In the genomic region with DNA sequence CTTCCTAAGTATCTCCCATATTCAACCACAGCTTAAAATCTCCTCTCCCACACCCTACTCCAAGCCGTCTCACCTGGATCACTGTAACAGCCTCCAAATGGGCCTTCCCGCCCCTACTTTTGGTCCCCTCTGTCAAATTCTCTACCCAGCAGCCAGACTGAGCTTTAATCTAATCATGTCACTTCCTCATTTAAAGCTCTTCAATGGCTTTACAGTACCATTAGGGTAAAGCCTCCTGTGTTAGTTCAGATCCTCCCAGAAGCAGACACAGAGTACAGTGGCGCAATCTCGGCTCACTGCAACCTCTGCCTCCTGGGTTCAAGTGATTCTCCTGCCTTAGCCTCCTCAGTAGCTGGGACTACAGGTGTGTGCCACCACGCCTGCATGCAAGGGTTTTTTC, we compare ENCODE assay signal across 22 cellular contexts. TPM values are rescaled to one million over a fixed set of nuclear protein-coding genes. Genes with fewer than 3 reads are reported as not detected.
DNase-seq lines count a peak whose midpoint lies in the region; ATAC-seq, FAIRE-seq and TF ChIP-seq lines count a peak whose summit lies in the region.
"Had no signal": no experiment of that assay in that cellular context is flagged by ENCODE, and none has a peak within 500 bp of the region (broad histone marks: within the 10 kb centered on the region; RNA-seq: fewer than 3 reads in every experiment).

No MANE protein-coding gene starts in this region.

- no peaks in the 10 kb centered on the region for H3K36me3 Mint-ChIP-seq in naive thymus-derived CD4-positive, alpha-beta T cell
- H3K36me3 Mint-ChIP-seq in activated T-helper 1 cell treated with anti-CD3 and anti-CD28 coated beads, Interleukin-12 subunit alpha, Interleukin-12 subunit beta, Interleukin-2, Interleukin-4 antibody, amounts not matched to agents 30 ng/mL and 10 ng/mL and 1 ng/mL, durations not matched to agents 14 hours and 24 hours and 36 hours (ENCODE audit: low read depth) = peaks cover 2% of the 10 kb centered on the region
- H3K36me3 Mint-ChIP-seq: CD4-positive, CD25-positive, alpha-beta regulatory T cell had no signal

- H3K9ac ChIP-seq in GM12878 (ENCODE audit: control insufficient read depth, insufficient read depth, low read length) = no peak overlapping the region

- POLR2A ChIA-PET in GM12878 (lab: Charles Lee) = interaction anchor here (0.5 to 2.0 kb wide), 7 partner anchors 23 to 121 kb away, joined by 3 to 6 read pairs (median 4); no protein-coding TSS in a partner anchor
- POLR2A ChIA-PET in naive thymus-derived CD4-positive, alpha-beta T cell (lab: Charles Lee) = interaction anchor here (0.5 to 2.0 kb wide), 7 partner anchors 13 to 366 kb away, joined by 3 to 7 read pairs (median 4); partner anchors contain the start of gene ITPKB

- H3K79me2 ChIP-seq in GM12878 (ENCODE audit: control insufficient read depth, insufficient read depth, low read length) = no peaks in the 10 kb centered on the region

- no peak for TF ChIP-seq CTCF in GM12878 (IDR thresholded peaks at IDR 0.05 in 2 of 3, conservative IDR thresholded peaks at IDR 0.05 in 1 of 3; ENCODE audit: control insufficient read depth in 2 of 3, extremely low read depth in 1 of 3, insufficient read depth in 1 of 3, low read depth in 3 of 3, low read length in 3 of 3)

- H3K27ac Mint-ChIP-seq in naive thymus-derived CD4-positive, alpha-beta T cell = peak overlapping the region in 8 of 9 donors; percentile 0 to 72 (median 12)
- no peak overlapping the region for H3K27ac Mint-ChIP-seq in activated T-helper 1 cell treated with anti-CD3 and anti-CD28 coated beads, Interleukin-12 subunit alpha, Interleukin-12 subunit beta, Interleukin-2, Interleukin-4 antibody, amounts not matched to agents 30 ng/mL and 10 ng/mL and 1 ng/mL, durations not matched to agents 14 hours and 24 hours and 36 hours
- H3K27ac Mint-ChIP-seq: activated B cell treated with CpG ODN at 0.5 μM for 24 hours, T-helper 17 cell had no signal

- 86% methylated on average over 5 of the region's 5 CpGs for WGBS in GM12878 (ENCODE audit: insufficient coverage, insufficient replicate concordance, low lambda C conversion rate, missing lambda C conversion rate)

- no peaks in the 10 kb centered on the region for H3K36me3 ChIP-seq in GM12878 (ENCODE audit: control insufficient read depth in 2 of 2, insufficient read depth in 2 of 2, low read length in 1 of 2)
- no peaks in the 10 kb centered on the region for H3K36me3 ChIP-seq in naive thymus-derived CD4-positive, alpha-beta T cell (ENCODE audit: control insufficient read depth in 2 of 3, insufficient read depth in 3 of 3, low read length in 3 of 3)
- H3K36me3 ChIP-seq: breast epithelium, gastrocnemius medialis, neutrophil had no signal

- no peaks in the 10 kb centered on the region for H3K9me3 Mint-ChIP-seq in naive thymus-derived CD4-positive, alpha-beta T cell
- H3K9me3 Mint-ChIP-seq in activated T-helper 1 cell treated with anti-CD3 and anti-CD28 coated beads, Interleukin-12 subunit alpha, Interleukin-12 subunit beta, Interleukin-2, Interleukin-4 antibody, amounts not matched to agents 30 ng/mL and 10 ng/mL and 1 ng/mL, durations not matched to agents 14 hours and 24 hours and 36 hours = no peaks in the 10 kb centered on the region
- H3K9me3 Mint-ChIP-seq: activated B cell treated with CpG ODN at 0.5 μM for 24 hours had no signal

- CTCF ChIA-PET in GM12878 (lab: Yijun Ruan, JAX) = interaction anchor here (0.9 to 6.9 kb wide), 12 partner anchors 9 to 198 kb away, joined by 3 to 112 read pairs (median 4); no protein-coding TSS in a partner anchor
- CTCF ChIA-PET in naive thymus-derived CD4-positive, alpha-beta T cell (lab: Charles Lee) = interaction anchor here (1.5 to 7.7 kb wide), 4 partner anchors 85 to 197 kb away, joined by 3 to 60 read pairs (median 6); partner anchors contain the start of gene ITPKB

- no peak for TF ChIP-seq EP300 in GM12878 (IDR thresholded peaks at IDR 0.05; ENCODE audit: borderline replicate concordance in 1 of 2, control insufficient read depth in 1 of 2, low read depth in 2 of 2, low read length in 2 of 2)

- H4K20me1 ChIP-seq in GM12878 (ENCODE audit: control insufficient read depth, insufficient read depth) = no peaks in the 10 kb centered on the region

- in situ Hi-C loops in GM12878 (cut with MboI) = loop anchor here (10.0 kb wide), 1 partner anchor 89 kb away; the partner anchor contains the start of gene ITPKB

- H3K4me2 ChIP-seq in GM12878 (ENCODE audit: control insufficient read depth, insufficient read depth) = no peak overlapping the region

- no peak overlapping the region for H3K4me3 Mint-ChIP-seq in naive thymus-derived CD4-positive, alpha-beta T cell
- no peak overlapping the region for H3K4me3 Mint-ChIP-seq in activated T-helper 1 cell treated with anti-CD3 and anti-CD28 coated beads, Interleukin-12 subunit alpha, Interleukin-12 subunit beta, Interleukin-2, Interleukin-4 antibody, amounts not matched to agents 30 ng/mL and 10 ng/mL and 1 ng/mL, durations not matched to agents 14 hours and 24 hours and 36 hours
- H3K4me3 Mint-ChIP-seq: activated B cell treated with CpG ODN at 0.5 μM for 24 hours; CD4-positive, CD25-positive, alpha-beta regulatory T cell; T-helper 17 cell had no signal

- BruUV-seq in GM12878 (replicated peaks; lab: Mats Ljungman, UMichigan) = no TSS peak

- ATAC-seq in GM12878 = no peak
- ATAC-seq in naive thymus-derived CD4-positive, alpha-beta T cell = no peak
- ATAC-seq in HG03280 (IDR thresholded peaks at IDR 0.05; ENCODE audit: unreplicated experiment) = no peak
- no peak for ATAC-seq in HG03039 (IDR thresholded peaks at IDR 0.05; ENCODE audit: unreplicated experiment)
- ATAC-seq: gastrocnemius medialis, left colon, T-helper 17 cell had no signal

- peaks cover 31% of the 10 kb centered on the region for H3K4me1 ChIP-seq in GM12878 (ENCODE audit: control insufficient read depth, insufficient read depth, low read length)
- peaks cover 9 to 11% of the 10 kb centered on the region in 2 donors for H3K4me1 ChIP-seq in naive thymus-derived CD4-positive, alpha-beta T cell (ENCODE audit: control insufficient read depth in 2 of 2, insufficient read depth in 2 of 2, low read length in 2 of 2)

- H3K9me3 ChIP-seq in GM12878 (replicated peaks; ENCODE audit: control insufficient read depth, insufficient read depth, low read length) = no peaks in the 10 kb centered on the region
- H3K9me3 ChIP-seq in naive thymus-derived CD4-positive, alpha-beta T cell (ENCODE audit: control insufficient read depth in 2 of 3, low read length in 3 of 3) = no peaks in the 10 kb centered on the region
- H3K9me3 ChIP-seq: breast epithelium, gastrocnemius medialis, neutrophil, testis had no signal

- no peak overlapping the region for H3K4me3 ChIP-seq in GM12878
- H3K4me3 ChIP-seq in naive thymus-derived CD4-positive, alpha-beta T cell (ENCODE audit: low read length) = no peak overlapping the region
- H3K4me3 ChIP-seq: breast epithelium, gastrocnemius medialis, testis had no signal

- H2AFZ ChIP-seq in GM12878 (ENCODE audit: control insufficient read depth, low read depth, low read length) = no peak overlapping the region

- intact Hi-C loops in GM12878 (cut with micrococcal nuclease; ENCODE audit: unreplicated experiment) = loop anchor here (2.0 kb wide), 2 partner anchors 35 to 91 kb away; no protein-coding TSS in a partner anchor
- intact Hi-C loops in naive thymus-derived CD4-positive, alpha-beta T cell (cut with micrococcal nuclease) = no loop called here
- intact Hi-C loops in activated T-helper 1 cell treated with anti-CD3 and anti-CD28 coated beads, Interleukin-12 subunit alpha, Interleukin-12 subunit beta, Interleukin-2, Interleukin-4 antibody, amounts not matched to agents 30 ng/mL and 10 ng/mL and 1 ng/mL, durations not matched to agents 14 hours and 24 hours and 36 hours (cut with micrococcal nuclease) = no loop called here

- RAD21 ChIA-PET in GM12878 (lab: Charles Lee; ENCODE audit: unreplicated experiment) = interaction anchor here (1.0 to 5.3 kb wide), 14 partner anchors 13 to 190 kb away, joined by 3 to 42 read pairs (median 8); partner anchors contain the start of gene ITPKB

- no peak overlapping the region for H3K27ac ChIP-seq in GM12878 (ENCODE audit: control insufficient read depth, insufficient read depth)
- no peak overlapping the region for H3K27ac ChIP-seq in naive thymus-derived CD4-positive, alpha-beta T cell (ENCODE audit: low read depth, low read length)
- H3K27ac ChIP-seq: neutrophil, testis had no signal

- no peaks in the 10 kb centered on the region for H3K27me3 ChIP-seq in GM12878 (replicated peaks in 1 of 2; ENCODE audit: control insufficient read depth in 2 of 2, insufficient read depth in 2 of 2, low read length in 1 of 2)
- H3K27me3 ChIP-seq in naive thymus-derived CD4-positive, alpha-beta T cell (ENCODE audit: control insufficient read depth in 2 of 2, insufficient read depth in 2 of 2, low read length in 2 of 2) = no peaks in the 10 kb centered on the region
- H3K27me3 ChIP-seq: breast epithelium, gastrocnemius medialis, neutrophil, testis had no signal

- H3K4me1 Mint-ChIP-seq in naive thymus-derived CD4-positive, alpha-beta T cell = peaks cover 22 to 54% (median 46%) of the 10 kb centered on the region in 7 donors
- H3K4me1 Mint-ChIP-seq in activated T-helper 1 cell treated with anti-CD3 and anti-CD28 coated beads, Interleukin-12 subunit alpha, Interleukin-12 subunit beta, Interleukin-2, Interleukin-4 antibody, amounts not matched to agents 30 ng/mL and 10 ng/mL and 1 ng/mL, durations not matched to agents 14 hours and 24 hours and 36 hours (ENCODE audit: low read depth) = peaks cover 26% of the 10 kb centered on the region

- SMC1A ChIA-PET in GM12878 (lab: Charles Lee; ENCODE audit: uncharacterized antibody, unreplicated experiment) = interaction anchor here (0.7 to 7.7 kb wide), 19 partner anchors 9 to 513 kb away, joined by 3 to 86 read pairs (median 4); partner anchors contain the start of gene ITPKB

- no peak for DNase-seq in GM12891 (ENCODE audit: insufficient read length, low spot score)
- peak; percentile 56 for DNase-seq in NOMO-1 treated with DMSO at 0.1 percent for 48 hours (lab: John Stamatoyannopoulos, UW; ENCODE audit: unreplicated experiment)
- DNase-seq in GM12878 (ENCODE audit: low read depth, low spot score) = no peak
- DNase-seq in naive thymus-derived CD4-positive, alpha-beta T cell = peak in 2 of 9 donors; percentile 22 to 28
- no peak for DNase-seq in NCI-H1048 (lab: John Stamatoyannopoulos, UW)
- DNase-seq in activated T-helper 1 cell treated with anti-CD3 and anti-CD28 coated beads, Interleukin-12 subunit alpha, Interleukin-12 subunit beta, Interleukin-2, Interleukin-4 antibody, amounts not matched to agents 30 ng/mL and 10 ng/mL and 1 ng/mL, durations not matched to agents 14 hours and 24 hours and 36 hours (ENCODE audit: low spot score) = no peak
- DNase-seq: activated B cell treated with CpG ODN at 0.5 μM for 24 hours; activated T-cell treated with anti-CD3 and anti-CD28 coated beads, Interleukin-2, amount 50 U/mL, for 48 hours; CD4-positive, CD25-positive, alpha-beta regulatory T cell; DMS53; gastrocnemius medialis; HCEC 1CT; left colon; NCI-H1105; NCI-H2081 treated with DMSO at 0.1 percent for 48 hours; SHP77; T-helper 17 cell; testis had no signal

- FAIRE-seq in GM12891 (lab: Jason Lieb, UNC) = no peak
- FAIRE-seq in GM12878 (lab: Jason Lieb, UNC) = no peak

- no peak for TF ChIP-seq RAD21 in GM12878 (IDR thresholded peaks at IDR 0.05; ENCODE audit: insufficient read depth, low read depth, low read length)

- TF ChIP-seq POLR2A in GM12891 (IDR thresholded peaks at IDR 0.05; ENCODE audit: low read depth, low read length) (no peak), GM12878 (IDR thresholded peaks at IDR 0.05; ENCODE audit: low read depth, low read length) (no peak)

- H3K27me3 Mint-ChIP-seq in naive thymus-derived CD4-positive, alpha-beta T cell = peaks cover 0 to 3% (median 0%) of the 10 kb centered on the region in 5 donors
- H3K27me3 Mint-ChIP-seq in activated T-helper 1 cell treated with anti-CD3 and anti-CD28 coated beads, Interleukin-12 subunit alpha, Interleukin-12 subunit beta, Interleukin-2, Interleukin-4 antibody, amounts not matched to agents 30 ng/mL and 10 ng/mL and 1 ng/mL, durations not matched to agents 14 hours and 24 hours and 36 hours (ENCODE audit: insufficient read depth) = no peaks in the 10 kb centered on the region
- H3K27me3 Mint-ChIP-seq: activated B cell treated with CpG ODN at 0.5 μM for 24 hours, T-helper 17 cell had no signal

RNA-seq across cellular contexts. Expression of gene PSEN2, which starts 46.8 kb away (rescaled TPM):
- polyA plus RNA-seq in GM12891 (2012; ENCODE audit: low read depth, missing spikeins) = 2.9 TPM
- 10.3 and 11.9 TPM in 2 replicates for total RNA-seq in GM12878 (2013; cell fraction: nucleolus; rRNA removed)
- 13.0 and 13.2 TPM in 2 replicates for total RNA-seq in GM12878 (2014; rRNA removed)
- 5.7 and 6.7 TPM in 2 replicates for total RNA-seq in GM12878 (2014; rRNA removed; fragmentation: Illumina TruSeq; extraction: Trizol)
- total RNA-seq in GM12878 (2021) = 8.2 and 11.0 TPM in 2 replicates
- polyA plus RNA-seq in GM12878 (2011; ENCODE audit: low read depth) = 2.2 TPM
- polyA plus RNA-seq in GM12878 (2011; rRNA removed) = 2.1 and 4.4 TPM in 2 replicates
- polyA plus RNA-seq in GM12878 (2011; cell fraction: cytosol; rRNA removed) = 5.4 and 6.3 TPM in 2 replicates
- 7.8 and 9.7 TPM in 2 replicates for polyA plus RNA-seq in GM12878 (2011; cell fraction: nucleus; rRNA removed)
- polyA plus RNA-seq in GM12878 (2012) = 2.8 and 3.7 TPM in 2 replicates
- 3.4 and 5.7 TPM in 2 replicates for polyA plus RNA-seq in GM12878 (2014; fragmentation: Illumina TruSeq; extraction: Trizol)
- polyA plus RNA-seq in GM12878 (2014; fragmentation: Nextera tagmentation; extraction: Ambion mirVana) = 1 to 10 TPM in 1 of 2 experiments, under 1 TPM in 1; 0.90 to 2.5 TPM
- polyA plus RNA-seq in GM12878 (2014; rRNA removed) = 7.3 and 13.3 TPM in 2 replicates
- polyA plus RNA-seq in GM12878 (2016; fragmentation: Nextera tagmentation; extraction: Ambion mirVana) = 1 to 10 TPM; 8.2 to 10.0 TPM
- polyA minus RNA-seq in GM12878 (2011; rRNA and poly(A)+ RNA removed) = 6.6 and 8.9 TPM in 2 replicates
- 2.4 and 3.8 TPM in 2 replicates for polyA minus RNA-seq in GM12878 (2011; cell fraction: cytosol; rRNA and poly(A)+ RNA removed)
- 4.5 and 9.2 TPM in 2 replicates for polyA minus RNA-seq in GM12878 (2011; cell fraction: nucleus; rRNA and poly(A)+ RNA removed)
- total RNA-seq in naive thymus-derived CD4-positive, alpha-beta T cell = 10 to 100 TPM in 1 of 5 experiments, 1 to 10 TPM in 3, under 1 TPM in 1; 0.70 to 10.3 (median 3.7) TPM
- polyA plus RNA-seq in naive thymus-derived CD4-positive, alpha-beta T cell = 1 to 10 TPM in 1 of 2 donors, under 1 TPM in 1; 0.17 to 1.1 TPM
- 13.5 and 14.3 TPM in 2 replicates for total RNA-seq in activated T-helper 1 cell treated with anti-CD3 and anti-CD28 coated beads, Interleukin-12 subunit alpha, Interleukin-12 subunit beta, Interleukin-2, Interleukin-4 antibody, amounts not matched to agents 30 ng/mL and 10 ng/mL and 1 ng/mL, durations not matched to agents 14 hours and 24 hours and 36 hours
